ENCODE assay signal across 8 cellular contexts in the genomic region with DNA sequence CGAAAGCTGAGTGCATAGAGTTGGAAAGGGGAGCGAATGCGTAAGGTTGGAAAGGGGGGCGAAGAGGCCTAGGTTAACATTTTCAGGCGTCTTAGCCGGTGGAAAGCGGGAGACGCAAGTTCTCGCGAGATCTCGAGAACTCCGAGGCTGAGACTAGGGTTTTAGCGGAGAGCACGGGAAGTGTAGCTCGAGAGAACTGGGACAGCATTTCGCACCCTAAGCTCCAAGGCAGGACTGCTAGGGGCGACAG. TPM values are rescaled to one million over a fixed set of nuclear protein-coding genes. Genes with fewer than 3 reads are reported as not detected.
A peak's percentile ranks its signal among the peaks of the same experiment; 100 is the strongest.
DNase-seq lines count a peak whose midpoint lies in the region; ATAC-seq lines count a peak whose summit lies in the region.

No MANE protein-coding gene starts in this region.

- ATAC-seq in left colon: peak; percentile 44
- peak; percentile 14 for ATAC-seq in stimulated activated naive CD8-positive, alpha-beta T cell treated with anti-CD3 and anti-CD28 coated beads, Interleukin-15, Interleukin-2, amounts not matched to agents 100 U/mL and 50 U/mL, for 24 hours

- intact Hi-C loops in left colon (cut with DNase I, micrococcal nuclease): no loop called here

- peak; percentile 10 for DNase-seq in NK-92 (lab: John Stamatoyannopoulos, UW; ENCODE audit: unreplicated experiment)
- no peak for DNase-seq in NK-92 treated with Interleukin-12 subunit alpha and Interleukin-12 subunit beta, amount 100 ng/mL, for 24 hours (lab: John Stamatoyannopoulos, UW)
- peak in 1 of 2 experiments; percentile 89 for DNase-seq in HAP-1 (ENCODE audit: low spot score in 2 of 2)
- DNase-seq in MG63: peak; percentile 75
- DNase-seq in SHP77 (lab: John Stamatoyannopoulos, UW): peak; percentile 46 to 54
- peak; percentile 85 for DNase-seq in cerebellar cortex (ENCODE audit: low spot score)
- DNase-seq in left colon: no peak
- DNase-seq in stimulated activated naive CD8-positive, alpha-beta T cell treated with anti-CD3 and anti-CD28 coated beads, Interleukin-15, Interleukin-2, amounts not matched to agents 100 U/mL and 50 U/mL, for 24 hours: no peak

- H3K27me3 ChIP-seq in HAP-1 (ENCODE audit: low read depth) (no peaks in the 10 kb centered on the region; the same call in 1 of the 2 replicates), MG63 (no peaks in the 10 kb centered on the region)

- in situ Hi-C loops in HAP-1 (cut with MboI; ENCODE audit: low sequenced_read_pairs): loop anchor here (5.0 kb wide), 1 partner anchor 56 kb away; no protein-coding TSS in a partner anchor

- H3K4me1 ChIP-seq in HAP-1: peaks cover 45% of the 10 kb centered on the region

- H3K36me3 ChIP-seq in HAP-1 (replicated peaks) (peaks cover 36% of the 10 kb centered on the region), MG63 (peaks cover 17% of the 10 kb centered on the region)

- H3K9me3 ChIP-seq in HAP-1: no peaks in the 10 kb centered on the region
- no peaks in the 10 kb centered on the region for H3K9me3 ChIP-seq in MG63

- H3K4me3 ChIP-seq in HAP-1 (peak overlapping the region; percentile 100), MG63 (peak overlapping the region; percentile 94)

RNA-seq across cellular contexts. Expression of a gene that starts 0.3 kb away (rescaled TPM):
- total RNA-seq in MG63 (2014; rRNA removed; shearing (Covaris generic); ENCODE audit: low replicate concordance): 94.9 and 143 TPM in 2 replicates
- total RNA-seq in left colon: 100 to 1,000 TPM; 277 to 302 TPM

Comparison
In these comparisons a context has a peak if more than half of its experiments do, and no peak if none do; other contexts are left out.
1. DNase-seq: peak in NK-92 (single experiment), MG63 (single experiment), SHP77 (2 of 2) and cerebellar cortex (single experiment); none in NK-92 treated with Interleukin-12 subunit alpha and Interleukin-12 subunit beta, amount 100 ng/mL, for 24 hours (single experiment), left colon (0 of 2) and stimulated activated naive CD8-positive, alpha-beta T cell treated with anti-CD3 and anti-CD28 coated beads, Interleukin-15, Interleukin-2, amounts not matched to agents 100 U/mL and 50 U/mL, for 24 hours (single experiment).